In the genomic region with DNA sequence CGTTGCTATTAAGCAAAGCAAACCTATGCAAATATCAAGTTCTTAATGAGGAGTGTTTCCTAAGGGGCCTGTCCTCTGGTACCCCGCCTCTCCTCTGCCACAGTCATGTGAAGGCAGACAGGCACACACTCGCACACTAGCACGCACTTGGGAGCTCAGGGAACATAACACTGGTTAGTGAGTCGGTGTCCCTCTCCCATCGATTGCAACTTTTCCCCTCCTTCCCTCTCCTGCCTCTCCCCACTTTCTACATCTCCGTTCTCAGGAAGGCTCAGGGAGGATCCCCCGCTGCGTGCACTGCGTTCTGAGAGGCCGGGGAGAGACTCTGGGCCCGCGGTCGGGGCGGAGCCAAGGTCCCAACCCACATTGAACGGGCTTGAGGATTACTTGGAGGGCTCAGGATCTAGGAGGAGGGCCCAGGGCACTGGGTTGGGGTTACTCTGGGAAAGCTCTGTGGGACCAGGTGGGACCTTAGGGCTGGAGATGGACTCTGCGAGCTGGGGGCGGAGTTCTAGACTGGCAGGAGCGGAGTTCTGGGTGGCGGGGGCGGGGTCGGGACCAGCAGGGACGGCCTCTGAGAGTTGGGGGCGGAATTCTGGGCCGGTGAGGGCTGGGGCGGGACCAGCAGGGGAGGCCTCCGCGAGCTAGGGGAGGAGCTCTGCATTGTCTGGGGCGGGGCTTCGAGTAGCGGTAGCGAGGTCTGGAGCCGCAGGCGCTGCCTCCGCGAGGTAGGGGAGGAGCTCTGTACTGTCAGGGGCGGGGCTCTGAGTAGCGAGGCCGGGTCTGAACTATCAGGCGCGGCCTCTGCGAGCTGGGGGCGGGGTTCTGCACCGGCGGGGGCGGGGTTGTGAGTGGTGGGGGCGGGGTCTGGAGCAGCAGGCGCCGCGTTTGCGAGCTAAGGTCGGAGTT, we compare ENCODE assay signal across 1 cellular context.
TF ChIP-seq lines count a peak whose summit lies in the region.

No MANE protein-coding gene starts in this region.

TF ChIP-seq in K562, 482 proteins besides CTCF, POLR2A, EP300 and RAD21 (continued from another document and continues in another):
- TF ChIP-seq CREB3L1 (IDR thresholded peaks at IDR 0.05; ENCODE audit: borderline replicate concordance, low read depth) = peak; percentile 44; the same call in 1 of the 2 replicates
- no peak for TF ChIP-seq TRIM24 (IDR thresholded peaks at IDR 0.05)
- TF ChIP-seq PTRF (tag; IDR thresholded peaks at IDR 0.05) = no peak
- no peak for TF ChIP-seq TAF15 (IDR thresholded peaks at IDR 0.05; ENCODE audit: low read depth, low read length)
- TF ChIP-seq NR1H2 (CRISPR knock-in tag; IDR thresholded peaks at IDR 0.05) = no peak
- TF ChIP-seq NEUROD1 (IDR thresholded peaks at IDR 0.05; ENCODE audit: borderline replicate concordance, low read depth, low read length, partially characterized antibody) = peak; percentile 37
- TF ChIP-seq FUS (optimal IDR thresholded peaks at IDR 0.05; ENCODE audit: low read depth, low read length) = no peak
- TF ChIP-seq NBN (IDR thresholded peaks at IDR 0.05; ENCODE audit: low read depth) = peak; percentile 61; the same call in 1 of the 2 replicates
- TF ChIP-seq GATA2 (CRISPR knock-in tag; IDR thresholded peaks at IDR 0.05) = no peak
- TF ChIP-seq EGR1 (conservative IDR thresholded peaks at IDR 0.05) = peak; percentile 85
- TF ChIP-seq XRCC4 (IDR thresholded peaks at IDR 0.05; ENCODE audit: extremely low read depth, insufficient read depth, insufficient read length) = no peak
- TF ChIP-seq, protein P1, sequence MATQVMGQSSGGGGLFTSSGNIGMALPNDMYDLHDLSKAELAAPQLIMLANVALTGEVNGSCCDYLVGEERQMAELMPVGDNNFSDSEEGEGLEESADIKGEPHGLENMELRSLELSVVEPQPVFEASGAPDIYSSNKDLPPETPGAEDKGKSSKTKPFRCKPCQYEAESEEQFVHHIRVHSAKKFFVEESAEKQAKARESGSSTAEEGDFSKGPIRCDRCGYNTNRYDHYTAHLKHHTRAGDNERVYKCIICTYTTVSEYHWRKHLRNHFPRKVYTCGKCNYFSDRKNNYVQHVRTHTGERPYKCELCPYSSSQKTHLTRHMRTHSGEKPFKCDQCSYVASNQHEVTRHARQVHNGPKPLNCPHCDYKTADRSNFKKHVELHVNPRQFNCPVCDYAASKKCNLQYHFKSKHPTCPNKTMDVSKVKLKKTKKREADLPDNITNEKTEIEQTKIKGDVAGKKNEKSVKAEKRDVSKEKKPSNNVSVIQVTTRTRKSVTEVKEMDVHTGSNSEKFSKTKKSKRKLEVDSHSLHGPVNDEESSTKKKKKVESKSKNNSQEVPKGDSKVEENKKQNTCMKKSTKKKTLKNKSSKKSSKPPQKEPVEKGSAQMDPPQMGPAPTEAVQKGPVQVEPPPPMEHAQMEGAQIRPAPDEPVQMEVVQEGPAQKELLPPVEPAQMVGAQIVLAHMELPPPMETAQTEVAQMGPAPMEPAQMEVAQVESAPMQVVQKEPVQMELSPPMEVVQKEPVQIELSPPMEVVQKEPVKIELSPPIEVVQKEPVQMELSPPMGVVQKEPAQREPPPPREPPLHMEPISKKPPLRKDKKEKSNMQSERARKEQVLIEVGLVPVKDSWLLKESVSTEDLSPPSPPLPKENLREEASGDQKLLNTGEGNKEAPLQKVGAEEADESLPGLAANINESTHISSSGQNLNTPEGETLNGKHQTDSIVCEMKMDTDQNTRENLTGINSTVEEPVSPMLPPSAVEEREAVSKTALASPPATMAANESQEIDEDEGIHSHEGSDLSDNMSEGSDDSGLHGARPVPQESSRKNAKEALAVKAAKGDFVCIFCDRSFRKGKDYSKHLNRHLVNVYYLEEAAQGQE (CRISPR knock-in tag; IDR thresholded peaks at IDR 0.05; ENCODE audit: low read depth) = 0 out of 2 replicates have a peak, but pooled peaks have one; percentile 21
- no peak for TF ChIP-seq TEAD2 (tag; IDR thresholded peaks at IDR 0.05)
- TF ChIP-seq, protein P2, sequence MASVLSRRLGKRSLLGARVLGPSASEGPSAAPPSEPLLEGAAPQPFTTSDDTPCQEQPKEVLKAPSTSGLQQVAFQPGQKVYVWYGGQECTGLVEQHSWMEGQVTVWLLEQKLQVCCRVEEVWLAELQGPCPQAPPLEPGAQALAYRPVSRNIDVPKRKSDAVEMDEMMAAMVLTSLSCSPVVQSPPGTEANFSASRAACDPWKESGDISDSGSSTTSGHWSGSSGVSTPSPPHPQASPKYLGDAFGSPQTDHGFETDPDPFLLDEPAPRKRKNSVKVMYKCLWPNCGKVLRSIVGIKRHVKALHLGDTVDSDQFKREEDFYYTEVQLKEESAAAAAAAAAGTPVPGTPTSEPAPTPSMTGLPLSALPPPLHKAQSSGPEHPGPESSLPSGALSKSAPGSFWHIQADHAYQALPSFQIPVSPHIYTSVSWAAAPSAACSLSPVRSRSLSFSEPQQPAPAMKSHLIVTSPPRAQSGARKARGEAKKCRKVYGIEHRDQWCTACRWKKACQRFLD (CRISPR knock-in tag; IDR thresholded peaks at IDR 0.05) = no peak
- no peak for TF ChIP-seq GTF3C2 (IDR thresholded peaks at IDR 0.05; ENCODE audit: borderline replicate concordance, extremely low read depth, insufficient read length)
- no peak for TF ChIP-seq E2F3 (CRISPR knock-in tag; IDR thresholded peaks at IDR 0.05)
- 0 out of 2 replicates have a peak, but pooled peaks have one; percentile 58 for TF ChIP-seq ZEB2 (IDR thresholded peaks at IDR 0.05)
- TF ChIP-seq ZNF174 (CRISPR knock-in tag; IDR thresholded peaks at IDR 0.05) = no peak
- no peak for TF ChIP-seq XRCC3 (IDR thresholded peaks at IDR 0.05)
- TF ChIP-seq TCF15 (CRISPR knock-in tag; IDR thresholded peaks at IDR 0.05) = no peak
- TF ChIP-seq MCM7 (IDR thresholded peaks at IDR 0.05) = 0 out of 4 replicates have a peak, but pooled peaks of 1 of the 2 experiments have one; percentile 14
- no peak for TF ChIP-seq CC2D1A (IDR thresholded peaks at IDR 0.05)
- TF ChIP-seq, protein P3, sequence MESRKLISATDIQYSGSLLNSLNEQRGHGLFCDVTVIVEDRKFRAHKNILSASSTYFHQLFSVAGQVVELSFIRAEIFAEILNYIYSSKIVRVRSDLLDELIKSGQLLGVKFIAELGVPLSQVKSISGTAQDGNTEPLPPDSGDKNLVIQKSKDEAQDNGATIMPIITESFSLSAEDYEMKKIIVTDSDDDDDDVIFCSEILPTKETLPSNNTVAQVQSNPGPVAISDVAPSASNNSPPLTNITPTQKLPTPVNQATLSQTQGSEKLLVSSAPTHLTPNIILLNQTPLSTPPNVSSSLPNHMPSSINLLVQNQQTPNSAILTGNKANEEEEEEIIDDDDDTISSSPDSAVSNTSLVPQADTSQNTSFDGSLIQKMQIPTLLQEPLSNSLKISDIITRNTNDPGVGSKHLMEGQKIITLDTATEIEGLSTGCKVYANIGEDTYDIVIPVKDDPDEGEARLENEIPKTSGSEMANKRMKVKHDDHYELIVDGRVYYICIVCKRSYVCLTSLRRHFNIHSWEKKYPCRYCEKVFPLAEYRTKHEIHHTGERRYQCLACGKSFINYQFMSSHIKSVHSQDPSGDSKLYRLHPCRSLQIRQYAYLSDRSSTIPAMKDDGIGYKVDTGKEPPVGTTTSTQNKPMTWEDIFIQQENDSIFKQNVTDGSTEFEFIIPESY (CRISPR knock-in tag; IDR thresholded peaks at IDR 0.05) = no peak
- TF ChIP-seq CSDE1 (IDR thresholded peaks at IDR 0.05) = no peak
- no peak for TF ChIP-seq PHB (CRISPR knock-in tag; IDR thresholded peaks at IDR 0.05)
- TF ChIP-seq, protein P4, sequence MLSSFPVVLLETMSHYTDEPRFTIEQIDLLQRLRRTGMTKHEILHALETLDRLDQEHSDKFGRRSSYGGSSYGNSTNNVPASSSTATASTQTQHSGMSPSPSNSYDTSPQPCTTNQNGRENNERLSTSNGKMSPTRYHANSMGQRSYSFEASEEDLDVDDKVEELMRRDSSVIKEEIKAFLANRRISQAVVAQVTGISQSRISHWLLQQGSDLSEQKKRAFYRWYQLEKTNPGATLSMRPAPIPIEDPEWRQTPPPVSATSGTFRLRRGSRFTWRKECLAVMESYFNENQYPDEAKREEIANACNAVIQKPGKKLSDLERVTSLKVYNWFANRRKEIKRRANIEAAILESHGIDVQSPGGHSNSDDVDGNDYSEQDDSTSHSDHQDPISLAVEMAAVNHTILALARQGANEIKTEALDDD (IDR thresholded peaks at IDR 0.05) = no peak
- no peak for TF ChIP-seq CBX5 (IDR thresholded peaks at IDR 0.05; ENCODE audit: borderline replicate concordance, low read depth)
- TF ChIP-seq ETV5 (CRISPR knock-in tag; IDR thresholded peaks at IDR 0.05; ENCODE audit: low read depth) = 0 out of 2 replicates have a peak, but pooled peaks have one; percentile 33
- 0 out of 2 replicates have a peak, but pooled peaks have one; percentile 35 for TF ChIP-seq MAX (CRISPR knock-in tag; IDR thresholded peaks at IDR 0.05)
- TF ChIP-seq, protein P5, sequence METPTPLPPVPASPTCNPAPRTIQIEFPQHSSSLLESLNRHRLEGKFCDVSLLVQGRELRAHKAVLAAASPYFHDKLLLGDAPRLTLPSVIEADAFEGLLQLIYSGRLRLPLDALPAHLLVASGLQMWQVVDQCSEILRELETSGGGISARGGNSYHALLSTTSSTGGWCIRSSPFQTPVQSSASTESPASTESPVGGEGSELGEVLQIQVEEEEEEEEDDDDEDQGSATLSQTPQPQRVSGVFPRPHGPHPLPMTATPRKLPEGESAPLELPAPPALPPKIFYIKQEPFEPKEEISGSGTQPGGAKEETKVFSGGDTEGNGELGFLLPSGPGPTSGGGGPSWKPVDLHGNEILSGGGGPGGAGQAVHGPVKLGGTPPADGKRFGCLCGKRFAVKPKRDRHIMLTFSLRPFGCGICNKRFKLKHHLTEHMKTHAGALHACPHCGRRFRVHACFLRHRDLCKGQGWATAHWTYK (CRISPR knock-in tag; IDR thresholded peaks at IDR 0.05) = peak; percentile 79; the same call in 1 of the 2 replicates
- no peak for TF ChIP-seq ZBTB1 (CRISPR knock-in tag; IDR thresholded peaks at IDR 0.05; ENCODE audit: borderline replicate concordance, low read depth)
- TF ChIP-seq CBX1 (IDR thresholded peaks at IDR 0.05; ENCODE audit: low read depth) = no peak
- TF ChIP-seq MTA2 (IDR thresholded peaks at IDR 0.05; ENCODE audit: low read depth) = no peak
- TF ChIP-seq ZNF408 (CRISPR knock-in tag; IDR thresholded peaks at IDR 0.05; ENCODE audit: low read depth) = no peak
- no peak for TF ChIP-seq GTF2A2 (tag; IDR thresholded peaks at IDR 0.05)
- no peak for TF ChIP-seq KLF6 (CRISPR knock-in tag; IDR thresholded peaks at IDR 0.05; ENCODE audit: borderline replicate concordance)
- TF ChIP-seq RFX7 (CRISPR knock-in tag; IDR thresholded peaks at IDR 0.05) = no peak
- TF ChIP-seq MYC (IDR thresholded peaks at IDR 0.05; ENCODE audit: low read depth, low read length) = no peak; the same call in 1 of the 2 replicates
- TF ChIP-seq MYC (CRISPR knock-in tag; IDR thresholded peaks at IDR 0.05; ENCODE audit: borderline replicate concordance, low read depth) = 0 out of 2 replicates have a peak, but pooled peaks have one; percentile 45
- TF ChIP-seq, protein P6, sequence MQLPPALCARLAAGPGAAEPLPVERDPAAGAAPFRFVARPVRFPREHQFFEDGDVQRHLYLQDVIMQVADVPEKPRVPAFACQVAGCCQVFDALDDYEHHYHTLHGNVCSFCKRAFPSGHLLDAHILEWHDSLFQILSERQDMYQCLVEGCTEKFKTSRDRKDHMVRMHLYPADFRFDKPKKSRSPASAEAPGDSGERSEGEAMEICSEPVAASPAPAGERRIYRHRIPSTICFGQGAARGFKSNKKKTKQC (CRISPR knock-in tag; IDR thresholded peaks at IDR 0.05) = no peak
- TF ChIP-seq MNT (conservative IDR thresholded peaks at IDR 0.05) = peak; percentile 31 to 66; a peak in 2 of 4 replicates
- TF ChIP-seq ZNF79 (CRISPR knock-in tag; IDR thresholded peaks at IDR 0.05; ENCODE audit: low read depth) = no peak
- TF ChIP-seq GABPB1 (CRISPR knock-in tag; IDR thresholded peaks at IDR 0.05) = no peak
- no peak for TF ChIP-seq NFYB (IDR thresholded peaks at IDR 0.05; ENCODE audit: extremely low read depth, insufficient read length)
